Comparison of ENCODE assay signal across 14 cellular contexts in genomic region chr11:69174841-69175240, GRCh38. TPM values are rescaled to one million over a fixed set of nuclear protein-coding genes. Genes with fewer than 3 reads are reported as not detected.
"Had no signal": no experiment of that assay in that cellular context is flagged by ENCODE, and none has a peak within 500 bp of the region (broad histone marks: within the 10 kb centered on the region; RNA-seq: fewer than 3 reads in every experiment).

No MANE protein-coding gene starts in this region.

- H3K27ac ChIP-seq: parathyroid adenoma, psoas muscle, upper lobe of left lung had no signal

- H3K36me3 ChIP-seq: upper lobe of left lung had no signal

- H3K4me3 ChIP-seq: psoas muscle, upper lobe of left lung had no signal

- DNase-seq: effector memory CD8-positive, alpha-beta T cell; erythroblast; foreskin melanocyte; head of caudate nucleus; hippocampal formation; kidney glomerular epithelial cell; naive thymus-derived CD4-positive, alpha-beta T cell; nephron progenitor cell; psoas muscle; small intestine; stimulated activated CD4-positive, alpha-beta T cell treated with anti-CD3 and anti-CD28 coated beads, Interleukin-2, amount 100 ng/mL, for 48 hours; stimulated activated naive CD4-positive, alpha-beta T cell treated with Interleukin-2 at 50 U/mL for 16 hours; upper lobe of left lung had no signal

- H3K4me1 ChIP-seq: parathyroid adenoma, psoas muscle, upper lobe of left lung had no signal

- H2AFZ ChIP-seq: parathyroid adenoma had no signal

- H3K27me3 ChIP-seq: upper lobe of left lung had no signal

- ATAC-seq: effector memory CD8-positive, alpha-beta T cell; naive thymus-derived CD4-positive, alpha-beta T cell; psoas muscle had no signal

- H3K9ac ChIP-seq: parathyroid adenoma had no signal

- H3K9me3 ChIP-seq: psoas muscle, upper lobe of left lung had no signal

RNA-seq across cellular contexts. Expression of gene SMIM38, which starts 19.1 kb away (rescaled TPM):
- polyA plus RNA-seq: naive thymus-derived CD4-positive, alpha-beta T cell had no signal
